1 cellular context compared by ENCODE assay signal in genomic region chr4:3666263-3666662, GRCh38.
TF ChIP-seq lines count a peak whose summit lies in the region.

No MANE protein-coding gene starts in this region.

TF ChIP-seq in GM23338, 12 proteins besides CTCF, POLR2A, EP300 and RAD21 (continued from another document):
- TF ChIP-seq ZNF462 (CRISPR knock-in tag; IDR thresholded peaks at IDR 0.05) (no peak), EZH2 (IDR thresholded peaks at IDR 0.05; ENCODE audit: low read depth, unreplicated experiment) (no peak), ETS1 (IDR thresholded peaks at IDR 0.05) (no peak), JUNB (IDR thresholded peaks at IDR 0.05; ENCODE audit: unreplicated experiment) (no peak), POLR2AphosphoS5 (IDR thresholded peaks at IDR 0.05; ENCODE audit: low read depth) (no peak), NANOG (IDR thresholded peaks at IDR 0.05; ENCODE audit: borderline replicate concordance) (no peak), ZNF331 (CRISPR knock-in tag; IDR thresholded peaks at IDR 0.05; ENCODE audit: low read depth) (no peak), CREB1 (CRISPR knock-in tag; IDR thresholded peaks at IDR 0.05; ENCODE audit: low read depth) (no peak)
